ENCODE assay signal across 8 cellular contexts in the genomic region with DNA sequence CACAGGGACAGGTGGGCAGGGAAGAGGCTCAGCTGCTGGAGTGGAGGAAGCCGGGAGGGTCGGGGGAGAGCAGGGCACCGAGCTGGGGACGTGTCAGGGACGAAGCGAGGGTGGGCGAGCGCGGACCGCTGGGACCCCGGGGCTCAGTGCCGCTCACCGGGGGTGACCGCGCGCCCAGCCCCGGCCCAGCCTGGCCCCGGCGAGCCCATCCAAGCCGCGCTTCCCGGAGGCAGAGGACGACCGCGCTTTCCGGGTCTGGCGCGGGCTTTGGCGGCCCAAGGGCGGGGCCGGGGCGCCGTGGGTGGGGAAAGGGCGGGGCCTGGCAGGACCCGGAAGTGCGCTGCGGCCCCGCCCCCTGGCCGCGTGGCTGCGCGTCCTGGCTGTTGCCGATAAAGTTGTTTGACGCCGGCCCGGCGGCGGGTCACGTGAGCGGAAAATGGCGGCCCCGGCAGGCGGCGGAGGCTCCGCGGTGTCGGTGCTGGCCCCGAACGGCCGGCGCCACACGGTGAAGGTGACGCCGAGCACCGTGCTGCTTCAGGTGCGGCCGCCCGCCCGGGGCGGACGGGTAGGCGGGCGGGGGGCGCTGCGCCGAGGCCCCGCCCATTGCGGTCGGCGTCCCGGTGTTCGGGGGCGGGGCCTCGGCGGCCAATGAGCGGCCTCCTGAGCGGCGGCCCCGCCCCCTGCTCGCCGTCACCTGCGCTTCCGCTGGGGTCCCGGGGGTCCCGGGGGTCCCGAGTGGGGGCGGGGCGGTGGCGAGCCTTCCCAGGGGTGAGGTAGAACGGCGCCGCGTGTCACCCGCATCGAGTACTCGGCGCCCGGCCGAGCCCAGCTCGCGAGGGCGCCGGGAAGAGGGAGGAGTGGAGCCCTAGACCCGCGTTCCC. TPM values are rescaled to one million over a fixed set of nuclear protein-coding genes. Genes with fewer than 3 reads are reported as not detected.
DNase-seq lines count a peak whose midpoint lies in the region; ATAC-seq and TF ChIP-seq lines count a peak whose summit lies in the region.

A gene with protein sequence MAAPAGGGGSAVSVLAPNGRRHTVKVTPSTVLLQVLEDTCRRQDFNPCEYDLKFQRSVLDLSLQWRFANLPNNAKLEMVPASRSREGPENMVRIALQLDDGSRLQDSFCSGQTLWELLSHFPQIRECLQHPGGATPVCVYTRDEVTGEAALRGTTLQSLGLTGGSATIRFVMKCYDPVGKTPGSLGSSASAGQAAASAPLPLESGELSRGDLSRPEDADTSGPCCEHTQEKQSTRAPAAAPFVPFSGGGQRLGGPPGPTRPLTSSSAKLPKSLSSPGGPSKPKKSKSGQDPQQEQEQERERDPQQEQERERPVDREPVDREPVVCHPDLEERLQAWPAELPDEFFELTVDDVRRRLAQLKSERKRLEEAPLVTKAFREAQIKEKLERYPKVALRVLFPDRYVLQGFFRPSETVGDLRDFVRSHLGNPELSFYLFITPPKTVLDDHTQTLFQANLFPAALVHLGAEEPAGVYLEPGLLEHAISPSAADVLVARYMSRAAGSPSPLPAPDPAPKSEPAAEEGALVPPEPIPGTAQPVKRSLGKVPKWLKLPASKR (plus strand): TSS at position 419 of the 881 bp plus-strand sequence. CDS start 18 bp downstream, at position 437.

- peaks cover 4 to 24% (median 16%) of the 10 kb centered on the region in 9 donors for H3K4me1 ChIP-seq in heart right ventricle

- H3K27ac Mint-ChIP-seq in type B pancreatic cell = peak within 1 kb of the TSS; percentile 94

- H3K4me3 ChIP-seq in GM12865 (ENCODE audit: low read depth, low read length) (peak within 1 kb of the TSS; percentile 84), heart right ventricle (peak within 1 kb of the TSS; percentile 74 to 91 (median 84))

- H3K27ac ChIP-seq in adipose tissue (ENCODE audit: low read depth, low read length) (peak within 1 kb of the TSS; percentile 88), heart right ventricle (peak within 1 kb of the TSS; percentile 73 to 98 (median 94))

- H3K36me3 Mint-ChIP-seq in type B pancreatic cell = peaks cover 3% of the 10 kb centered on the region

- H3K36me3 ChIP-seq in heart right ventricle = peaks cover 0 to 31% (median 0%) of the 10 kb centered on the region in 9 donors

- H3K9me3 ChIP-seq in heart right ventricle = peaks cover 0 to 10% (median 0%) of the 10 kb centered on the region in 11 donors

- no peaks in the 10 kb centered on the region for H3K9me3 Mint-ChIP-seq in type B pancreatic cell

- peaks cover 0 to 2% (median 0%) of the 10 kb centered on the region in 7 donors for H3K27me3 ChIP-seq in heart right ventricle

- ATAC-seq in HG02610 (IDR thresholded peaks at IDR 0.05; ENCODE audit: unreplicated experiment) (peak; percentile 68), heart right ventricle (peak; percentile 95 to 99 (median 98))

- peak within 1 kb of the TSS; percentile 95 for H3K4me3 Mint-ChIP-seq in type B pancreatic cell

- H3K4me1 Mint-ChIP-seq in type B pancreatic cell (ENCODE audit: unreplicated experiment) = no peaks in the 10 kb centered on the region

- WGBS in adipose tissue, 3 donors = 1% methylated on average over 64 to 115 of the region's 115 CpGs
- 0% methylated on average over 80 to 112 of the region's 115 CpGs for WGBS in heart right ventricle, 2 donors

- DNase-seq in GM12865 (ENCODE audit: low read depth) (peak; percentile 97), NCI-H1092 treated with DMSO at 0.1 percent for 48 hours (lab: John Stamatoyannopoulos, UW) (peak; percentile 88), T-helper 1 cell (peak; percentile 82 to 94 (median 87)), heart right ventricle (peak; percentile 90 to 94), posterior vena cava (ENCODE audit: low spot score) (peak; percentile 97), type B pancreatic cell (ENCODE audit: extremely low spot score, unreplicated experiment) (peak; percentile 95)

- H3K27me3 Mint-ChIP-seq in type B pancreatic cell = no peaks in the 10 kb centered on the region

- no peak for TF ChIP-seq CTCF in GM12865 (IDR thresholded peaks at IDR 0.05; ENCODE audit: insufficient read depth, low read depth, low read length, missing control alignments)
- TF ChIP-seq CTCF in heart right ventricle (IDR thresholded peaks at IDR 0.05) = peak in 1 of 9 donors; percentile 6
- TF ChIP-seq CTCF in type B pancreatic cell (conservative IDR thresholded peaks at IDR 0.05) = no peak

- intact Hi-C loops in heart right ventricle (cut with DNase I) = no loop called here
- intact Hi-C loops in posterior vena cava (cut with DNase I) = no loop called here

RNA-seq across cellular contexts. Expression of the gene that starts here (rescaled TPM):
- 10 to 100 TPM; 17.7 to 35.4 (median 31.0) TPM for polyA plus RNA-seq in adipose tissue
- total RNA-seq in heart right ventricle = 10 to 100 TPM; 19.9 to 38.2 (median 22.6) TPM
- 100 to 1,000 TPM in 1 of 2 donors, 10 to 100 TPM in 1; 40.5 to 115 TPM for polyA plus RNA-seq in heart right ventricle
- 10 to 100 TPM; 19.6 to 25.2 TPM for total RNA-seq in posterior vena cava
- 31.5 and 35.6 TPM in 2 replicates for total RNA-seq in type B pancreatic cell (ENCODE audit: low replicate concordance)

Comparison
In these comparisons a context has a peak if more than half of its experiments do, and no peak if none do; other contexts are left out.
1. Peak in every context shown above with its lines: DNase-seq, ATAC-seq, H3K4me3 ChIP-seq and H3K27ac ChIP-seq.